ENCODE assay signal across 9 cellular contexts in the genomic region with DNA sequence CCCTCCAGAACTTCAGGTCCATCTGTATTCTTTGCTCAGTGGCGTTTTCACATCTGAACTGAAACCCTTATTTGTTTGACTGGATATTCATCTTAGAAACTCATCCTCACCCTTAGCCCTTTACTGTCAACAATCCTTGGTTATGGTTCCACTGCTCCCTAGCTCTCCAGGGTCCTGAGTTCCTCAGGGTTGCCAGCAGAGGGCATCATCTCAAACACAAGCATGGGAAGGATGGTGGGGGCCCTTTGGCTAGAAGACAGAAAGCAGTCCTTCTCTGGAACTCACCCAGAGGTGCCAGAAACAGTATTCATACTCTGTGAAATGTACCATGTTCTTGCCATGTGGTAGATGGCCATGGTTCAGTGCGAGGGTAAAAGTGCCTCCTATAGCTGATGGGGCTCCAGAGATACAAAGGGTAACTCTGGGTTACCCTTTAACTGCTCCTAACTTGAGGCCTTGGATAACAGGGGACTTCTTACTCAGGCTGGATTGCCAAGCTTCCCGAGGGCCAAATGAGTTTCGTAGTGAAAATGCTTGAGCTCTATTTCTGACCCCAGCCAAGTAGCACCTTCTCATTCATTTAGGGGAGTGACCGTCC. TPM values are rescaled to one million over a fixed set of nuclear protein-coding genes. Genes with fewer than 3 reads are reported as not detected.
A peak's percentile ranks its signal among the peaks of the same experiment; 100 is the strongest.
DNase-seq lines count a peak whose midpoint lies in the region; ATAC-seq and TF ChIP-seq lines count a peak whose summit lies in the region.
"Had no signal": no experiment of that assay in that cellular context is flagged by ENCODE, and none has a peak within 500 bp of the region (broad histone marks: within the 10 kb centered on the region; RNA-seq: fewer than 3 reads in every experiment).

No MANE protein-coding gene starts in this region.

- H3K9me3 ChIP-seq in liver (ENCODE audit: control insufficient read depth in 4 of 4, low read length in 3 of 4): no peaks in the 10 kb centered on the region

- no peak overlapping the region for H3K4me3 Mint-ChIP-seq in activated CD4-positive, alpha-beta T cell treated with anti-CD3 and anti-CD28 coated beads, Interleukin-2, amount 10 ng/mL, durations not matched to agents 24 days and 14 days
- H3K4me3 Mint-ChIP-seq: stimulated activated naive CD8-positive, alpha-beta T cell treated with anti-CD3 and anti-CD28 coated beads, Interleukin-15, Interleukin-2, amounts not matched to agents 100 ng/mL and 50 ng/mL, for 24 hours had no signal

- ATAC-seq in HG02571 (IDR thresholded peaks at IDR 0.05; ENCODE audit: unreplicated experiment): no peak
- ATAC-seq in GM21381 (IDR thresholded peaks at IDR 0.05; ENCODE audit: unreplicated experiment): no peak
- ATAC-seq in GM18517 (IDR thresholded peaks at IDR 0.05; ENCODE audit: unreplicated experiment): no peak

- WGBS in liver: 86% methylated on average over 5 of the region's 5 CpGs

- peak; percentile 31 for TF ChIP-seq CTCF in liver (IDR thresholded peaks at IDR 0.05; ENCODE audit: low read depth, low read length, missing input control)

- no peaks in the 10 kb centered on the region for H3K27me3 ChIP-seq in liver (ENCODE audit: control insufficient read depth in 4 of 4, insufficient read depth in 4 of 4, low read length in 3 of 4)

- peaks cover 4% of the 10 kb centered on the region for H3K4me1 Mint-ChIP-seq in activated CD4-positive, alpha-beta T cell treated with anti-CD3 and anti-CD28 coated beads, Interleukin-2, amount 10 ng/mL, durations not matched to agents 24 days and 14 days

- peaks cover 73% of the 10 kb centered on the region for H3K36me3 Mint-ChIP-seq in activated CD4-positive, alpha-beta T cell treated with anti-CD3 and anti-CD28 coated beads, Interleukin-2, amount 10 ng/mL, durations not matched to agents 24 days and 14 days (ENCODE audit: low read depth)

- H3K4me1 ChIP-seq in liver (ENCODE audit: control insufficient read depth in 4 of 4, insufficient read depth in 4 of 4, low read length in 3 of 4): no peaks in the 10 kb centered on the region

- TF ChIP-seq RAD21 in liver (IDR thresholded peaks at IDR 0.05): peak in 1 of 2 donors; percentile 47

- DNase-seq in DMS53 treated with DMSO at 0.1 percent for 48 hours (lab: John Stamatoyannopoulos, UW; ENCODE audit: unreplicated experiment) (peak; percentile 6), HuH-7 (ENCODE audit: low spot score) (peak; percentile 47), NCI-H1048 (lab: John Stamatoyannopoulos, UW) (no peak)
- peak; percentile 70 for DNase-seq in activated CD4-positive, alpha-beta T cell treated with anti-CD3 and anti-CD28 coated beads, Interleukin-2, amount 10 ng/mL, durations not matched to agents 24 days and 14 days

- H3K9ac ChIP-seq in liver (ENCODE audit: low read depth in 1 of 2, low read length in 2 of 2): no peak overlapping the region

- no peak overlapping the region for H3K27ac ChIP-seq in liver (ENCODE audit: low read depth in 1 of 2, low read length in 2 of 2)

- intact Hi-C loops in activated CD4-positive, alpha-beta T cell treated with anti-CD3 and anti-CD28 coated beads, Interleukin-2, amount 10 ng/mL, durations not matched to agents 24 days and 14 days (cut with micrococcal nuclease): loop anchor here (2.0 kb wide), 1 partner anchor 22 kb away; no protein-coding TSS in a partner anchor

- H3K27me3 Mint-ChIP-seq in activated CD4-positive, alpha-beta T cell treated with anti-CD3 and anti-CD28 coated beads, Interleukin-2, amount 10 ng/mL, durations not matched to agents 24 days and 14 days: no peaks in the 10 kb centered on the region
- H3K27me3 Mint-ChIP-seq: stimulated activated naive CD8-positive, alpha-beta T cell treated with anti-CD3 and anti-CD28 coated beads, Interleukin-15, Interleukin-2, amounts not matched to agents 100 ng/mL and 50 ng/mL, for 24 hours had no signal

- no peaks in the 10 kb centered on the region for H3K9me3 Mint-ChIP-seq in activated CD4-positive, alpha-beta T cell treated with anti-CD3 and anti-CD28 coated beads, Interleukin-2, amount 10 ng/mL, durations not matched to agents 24 days and 14 days
- H3K9me3 Mint-ChIP-seq: stimulated activated naive CD8-positive, alpha-beta T cell treated with anti-CD3 and anti-CD28 coated beads, Interleukin-15, Interleukin-2, amounts not matched to agents 100 ng/mL and 50 ng/mL, for 24 hours had no signal

- no peak overlapping the region for H3K27ac Mint-ChIP-seq in activated CD4-positive, alpha-beta T cell treated with anti-CD3 and anti-CD28 coated beads, Interleukin-2, amount 10 ng/mL, durations not matched to agents 24 days and 14 days

- no peak overlapping the region for H3K4me3 ChIP-seq in liver (ENCODE audit: low read depth in 1 of 3, low read length in 3 of 3)

- H3K36me3 ChIP-seq in liver (ENCODE audit: control insufficient read depth in 4 of 4, insufficient read depth in 3 of 4, low read depth in 1 of 4, low read length in 3 of 4): peaks cover 23 to 92% (median 89%) of the 10 kb centered on the region in 4 donors

TF ChIP-seq in liver, 16 proteins besides CTCF, POLR2A, EP300 and RAD21:
- no peak for TF ChIP-seq JUND (IDR thresholded peaks at IDR 0.05)

RNA-seq across cellular contexts. Expression of a gene that starts 11.3 kb away (rescaled TPM):
- total RNA-seq in activated CD4-positive, alpha-beta T cell treated with anti-CD3 and anti-CD28 coated beads, Interleukin-2, amount 10 ng/mL, durations not matched to agents 24 days and 14 days: 73.6 and 81.1 TPM in 2 replicates
- total RNA-seq in liver: 10 to 100 TPM; 36.1 to 44.6 TPM
- 10 to 100 TPM; 32.2 to 39.0 TPM for polyA plus RNA-seq in liver

RNA-seq across cellular contexts. Expression of a gene that starts 11.4 kb away (rescaled TPM):
- 116 and 125 TPM in 2 replicates for total RNA-seq in activated CD4-positive, alpha-beta T cell treated with anti-CD3 and anti-CD28 coated beads, Interleukin-2, amount 10 ng/mL, durations not matched to agents 24 days and 14 days
- total RNA-seq in liver: 100 to 1,000 TPM in 1 of 2 donors, 10 to 100 TPM in 1; 92.7 to 145 TPM
- polyA plus RNA-seq in liver: 10 to 100 TPM; 46.8 to 59.1 TPM

RNA-seq across cellular contexts. Expression of a gene that starts 12.4 kb away (rescaled TPM):
- total RNA-seq in activated CD4-positive, alpha-beta T cell treated with anti-CD3 and anti-CD28 coated beads, Interleukin-2, amount 10 ng/mL, durations not matched to agents 24 days and 14 days: 0.40 and 0.54 TPM in 2 replicates
- under 1 TPM in 1 of 2 donors, not detected in 1; 0.08 TPM for total RNA-seq in liver
- not detected for polyA plus RNA-seq in liver

RNA-seq across cellular contexts. Expression of a gene that starts 45.9 kb away (rescaled TPM):
- total RNA-seq in activated CD4-positive, alpha-beta T cell treated with anti-CD3 and anti-CD28 coated beads, Interleukin-2, amount 10 ng/mL, durations not matched to agents 24 days and 14 days: 0.02 and 0.05 TPM in 2 replicates
- total RNA-seq in liver: 1 to 10 TPM in 1 of 2 donors, under 1 TPM in 1; 0.17 to 1.4 TPM
- polyA plus RNA-seq in liver: under 1 TPM; 0.07 to 0.08 TPM
